Comparison of ENCODE assay signal across 1 cellular context in the genomic region with DNA sequence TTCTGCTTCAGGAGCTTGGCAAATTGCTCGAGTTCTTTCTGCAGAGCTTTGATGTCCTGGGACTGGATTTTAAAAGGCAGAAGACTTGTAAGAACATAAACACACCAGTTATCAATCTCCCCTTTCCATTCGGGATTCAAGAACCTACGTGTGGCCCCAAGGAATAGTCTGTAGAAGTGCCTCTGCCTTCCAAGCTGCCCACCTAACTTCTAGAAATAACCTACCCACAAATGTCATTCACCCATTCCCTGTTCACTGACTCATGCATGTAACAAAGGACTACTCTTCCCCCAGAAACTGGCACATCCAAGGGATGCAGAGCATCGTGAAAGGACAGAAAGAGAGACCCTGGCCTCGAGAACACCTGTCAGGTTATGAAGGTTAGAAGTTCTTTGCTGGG.
TF ChIP-seq lines count a peak whose summit lies in the region.

No MANE protein-coding gene starts in this region.

TF ChIP-seq in GM12878, 131 proteins besides CTCF, POLR2A, EP300 and RAD21:
- TF ChIP-seq, protein P1, sequence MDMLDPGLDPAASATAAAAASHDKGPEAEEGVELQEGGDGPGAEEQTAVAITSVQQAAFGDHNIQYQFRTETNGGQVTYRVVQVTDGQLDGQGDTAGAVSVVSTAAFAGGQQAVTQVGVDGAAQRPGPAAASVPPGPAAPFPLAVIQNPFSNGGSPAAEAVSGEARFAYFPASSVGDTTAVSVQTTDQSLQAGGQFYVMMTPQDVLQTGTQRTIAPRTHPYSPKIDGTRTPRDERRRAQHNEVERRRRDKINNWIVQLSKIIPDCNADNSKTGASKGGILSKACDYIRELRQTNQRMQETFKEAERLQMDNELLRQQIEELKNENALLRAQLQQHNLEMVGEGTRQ (IDR thresholded peaks at IDR 0.05; ENCODE audit: borderline replicate concordance, low read depth, low read length) = no peak
- TF ChIP-seq FOXK2 (IDR thresholded peaks at IDR 0.05) = no peak
- TF ChIP-seq ATF7 (IDR thresholded peaks at IDR 0.05; ENCODE audit: low read depth) = no peak
- no peak for TF ChIP-seq CEBPB (IDR thresholded peaks at IDR 0.05; ENCODE audit: borderline replicate concordance in 1 of 2, low read depth in 2 of 2, low read length in 2 of 2)
- TF ChIP-seq, protein P2, sequence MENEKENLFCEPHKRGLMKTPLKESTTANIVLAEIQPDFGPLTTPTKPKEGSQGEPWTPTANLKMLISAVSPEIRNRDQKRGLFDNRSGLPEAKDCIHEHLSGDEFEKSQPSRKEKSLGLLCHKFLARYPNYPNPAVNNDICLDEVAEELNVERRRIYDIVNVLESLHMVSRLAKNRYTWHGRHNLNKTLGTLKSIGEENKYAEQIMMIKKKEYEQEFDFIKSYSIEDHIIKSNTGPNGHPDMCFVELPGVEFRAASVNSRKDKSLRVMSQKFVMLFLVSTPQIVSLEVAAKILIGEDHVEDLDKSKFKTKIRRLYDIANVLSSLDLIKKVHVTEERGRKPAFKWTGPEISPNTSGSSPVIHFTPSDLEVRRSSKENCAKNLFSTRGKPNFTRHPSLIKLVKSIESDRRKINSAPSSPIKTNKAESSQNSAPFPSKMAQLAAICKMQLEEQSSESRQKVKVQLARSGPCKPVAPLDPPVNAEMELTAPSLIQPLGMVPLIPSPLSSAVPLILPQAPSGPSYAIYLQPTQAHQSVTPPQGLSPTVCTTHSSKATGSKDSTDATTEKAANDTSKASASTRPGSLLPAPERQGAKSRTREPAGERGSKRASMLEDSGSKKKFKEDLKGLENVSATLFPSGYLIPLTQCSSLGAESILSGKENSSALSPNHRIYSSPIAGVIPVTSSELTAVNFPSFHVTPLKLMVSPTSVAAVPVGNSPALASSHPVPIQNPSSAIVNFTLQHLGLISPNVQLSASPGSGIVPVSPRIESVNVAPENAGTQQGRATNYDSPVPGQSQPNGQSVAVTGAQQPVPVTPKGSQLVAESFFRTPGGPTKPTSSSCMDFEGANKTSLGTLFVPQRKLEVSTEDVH (IDR thresholded peaks at IDR 0.05; ENCODE audit: low read depth, partially characterized antibody) = no peak
- no peak for TF ChIP-seq HDAC2 (IDR thresholded peaks at IDR 0.05)
- TF ChIP-seq CREB1 (IDR thresholded peaks at IDR 0.05; ENCODE audit: low read depth) = no peak
- TF ChIP-seq ESRRA (IDR thresholded peaks at IDR 0.05; ENCODE audit: low read length) = no peak
- TF ChIP-seq, protein P3, sequence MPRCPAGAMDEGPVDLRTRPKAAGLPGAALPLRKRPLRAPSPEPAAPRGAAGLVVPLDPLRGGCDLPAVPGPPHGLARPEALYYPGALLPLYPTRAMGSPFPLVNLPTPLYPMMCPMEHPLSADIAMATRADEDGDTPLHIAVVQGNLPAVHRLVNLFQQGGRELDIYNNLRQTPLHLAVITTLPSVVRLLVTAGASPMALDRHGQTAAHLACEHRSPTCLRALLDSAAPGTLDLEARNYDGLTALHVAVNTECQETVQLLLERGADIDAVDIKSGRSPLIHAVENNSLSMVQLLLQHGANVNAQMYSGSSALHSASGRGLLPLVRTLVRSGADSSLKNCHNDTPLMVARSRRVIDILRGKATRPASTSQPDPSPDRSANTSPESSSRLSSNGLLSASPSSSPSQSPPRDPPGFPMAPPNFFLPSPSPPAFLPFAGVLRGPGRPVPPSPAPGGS (IDR thresholded peaks at IDR 0.05; ENCODE audit: borderline replicate concordance, insufficient read depth, low read depth, low read length, poor library complexity, severe bottlenecking) = no peak
- TF ChIP-seq, protein P4, sequence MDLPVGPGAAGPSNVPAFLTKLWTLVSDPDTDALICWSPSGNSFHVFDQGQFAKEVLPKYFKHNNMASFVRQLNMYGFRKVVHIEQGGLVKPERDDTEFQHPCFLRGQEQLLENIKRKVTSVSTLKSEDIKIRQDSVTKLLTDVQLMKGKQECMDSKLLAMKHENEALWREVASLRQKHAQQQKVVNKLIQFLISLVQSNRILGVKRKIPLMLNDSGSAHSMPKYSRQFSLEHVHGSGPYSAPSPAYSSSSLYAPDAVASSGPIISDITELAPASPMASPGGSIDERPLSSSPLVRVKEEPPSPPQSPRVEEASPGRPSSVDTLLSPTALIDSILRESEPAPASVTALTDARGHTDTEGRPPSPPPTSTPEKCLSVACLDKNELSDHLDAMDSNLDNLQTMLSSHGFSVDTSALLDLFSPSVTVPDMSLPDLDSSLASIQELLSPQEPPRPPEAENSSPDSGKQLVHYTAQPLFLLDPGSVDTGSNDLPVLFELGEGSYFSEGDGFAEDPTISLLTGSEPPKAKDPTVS (IDR thresholded peaks at IDR 0.05; ENCODE audit: low read depth, low read length) = no peak
- no peak for TF ChIP-seq ETV6 (conservative IDR thresholded peaks at IDR 0.05 in 1 of 2, IDR thresholded peaks at IDR 0.05 in 1 of 2; ENCODE audit: borderline replicate concordance in 1 of 2, low read depth in 1 of 2)
- no peak for TF ChIP-seq TARDBP (IDR thresholded peaks at IDR 0.05; ENCODE audit: borderline replicate concordance)
- TF ChIP-seq, protein P5, sequence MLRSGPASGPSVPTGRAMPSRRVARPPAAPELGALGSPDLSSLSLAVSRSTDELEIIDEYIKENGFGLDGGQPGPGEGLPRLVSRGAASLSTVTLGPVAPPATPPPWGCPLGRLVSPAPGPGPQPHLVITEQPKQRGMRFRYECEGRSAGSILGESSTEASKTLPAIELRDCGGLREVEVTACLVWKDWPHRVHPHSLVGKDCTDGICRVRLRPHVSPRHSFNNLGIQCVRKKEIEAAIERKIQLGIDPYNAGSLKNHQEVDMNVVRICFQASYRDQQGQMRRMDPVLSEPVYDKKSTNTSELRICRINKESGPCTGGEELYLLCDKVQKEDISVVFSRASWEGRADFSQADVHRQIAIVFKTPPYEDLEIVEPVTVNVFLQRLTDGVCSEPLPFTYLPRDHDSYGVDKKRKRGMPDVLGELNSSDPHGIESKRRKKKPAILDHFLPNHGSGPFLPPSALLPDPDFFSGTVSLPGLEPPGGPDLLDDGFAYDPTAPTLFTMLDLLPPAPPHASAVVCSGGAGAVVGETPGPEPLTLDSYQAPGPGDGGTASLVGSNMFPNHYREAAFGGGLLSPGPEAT (IDR thresholded peaks at IDR 0.05; ENCODE audit: low read depth) = no peak
- no peak for TF ChIP-seq BCL11A (IDR thresholded peaks at IDR 0.05; ENCODE audit: low read depth, low read length)
